In genomic region chr15:64354683-64355558, GRCh38 we compare ENCODE assay signal across 7 cellular contexts. TPM values are rescaled to one million over a fixed set of nuclear protein-coding genes. Genes with fewer than 3 reads are reported as not detected.
DNase-seq lines count a peak whose midpoint lies in the region; ATAC-seq and TF ChIP-seq lines count a peak whose summit lies in the region.

No MANE protein-coding gene starts in this region.

- H3K4me3 ChIP-seq in adrenal gland (peak overlapping the region; percentile 82 to 98 (median 96)), kidney epithelial cell (ENCODE audit: low read depth, low read length) (peak overlapping the region; percentile 69)

- DNase-seq in GM20000 (ENCODE audit: low spot score) (peak; percentile 11), NAMALWA (ENCODE audit: low spot score) (peak; percentile 17), adrenal gland (no peak), kidney epithelial cell (ENCODE audit: low read depth) (no peak), substantia nigra (lab: John Stamatoyannopoulos, UW) (peak in 1 of 49 donors; percentile 18), left lobe of liver (ENCODE audit: low spot score) (no peak)
- DNase-seq in effector CD8-positive, alpha-beta T cell (lab: John Stamatoyannopoulos, UW), result no peak

- H3K9me3 ChIP-seq in adrenal gland (replicated peaks in 1 of 3), result no peaks in the 10 kb centered on the region

- no peaks in the 10 kb centered on the region for H3K36me3 ChIP-seq in adrenal gland (replicated peaks in 1 of 2)
- no peaks in the 10 kb centered on the region for H3K36me3 ChIP-seq in kidney epithelial cell (ENCODE audit: control insufficient read depth, insufficient read depth, low read length)

- intact Hi-C loops in adrenal gland (cut with DNase I), result loop anchor here in 1 of 2 donors (5.0 kb wide), 1 partner anchor 143 kb away; no protein-coding TSS in a partner anchor

- ATAC-seq in left lobe of liver, result no peak

- peak overlapping the region in 4 of 5 donors; percentile 2 to 83 (median 67) for H3K27ac ChIP-seq in adrenal gland
- H3K27ac ChIP-seq in substantia nigra (ENCODE audit: low read depth, low read length, poor library complexity, severe bottlenecking), result peak overlapping the region; percentile 66

- WGBS in adrenal gland, 4 donors, result 6 to 10% (median 8%) methylated on average over 14 of the region's 14 CpGs

- TF ChIP-seq POLR2A in adrenal gland (IDR thresholded peaks at IDR 0.05), result no peak

- no peak for TF ChIP-seq CTCF in GM20000 (IDR thresholded peaks at IDR 0.05; ENCODE audit: extremely low read depth, missing control alignments)
- TF ChIP-seq CTCF in adrenal gland (IDR thresholded peaks at IDR 0.05), result no peak
- TF ChIP-seq CTCF in kidney epithelial cell (IDR thresholded peaks at IDR 0.05; ENCODE audit: insufficient read depth, low read length, poor library complexity, severe bottlenecking), result no peak

- H3K4me1 ChIP-seq in adrenal gland (replicated peaks in 1 of 2), result peaks cover 10 to 31% of the 10 kb centered on the region in 2 donors

- H3K27me3 ChIP-seq in adrenal gland (no peaks in the 10 kb centered on the region), kidney epithelial cell (ENCODE audit: control insufficient read depth, insufficient read depth, low read length) (no peaks in the 10 kb centered on the region)

RNA-seq across cellular contexts. Expression of gene CSNK1G1, which starts 1.1 kb away (rescaled TPM):
- total RNA-seq in adrenal gland (10 to 100 TPM in 7 of 8 donors, 1 to 10 TPM in 1; 8.0 to 31.6 (median 16.0) TPM), kidney epithelial cell (23.5 and 27.8 TPM in 2 replicates), left lobe of liver (6.2 TPM)
- 10 to 100 TPM in 1 of 3 donors, 1 to 10 TPM in 2; 1.2 to 12.8 (median 2.8) TPM for polyA plus RNA-seq in adrenal gland

RNA-seq across cellular contexts. Expression of gene PCLAF, which starts 26.3 kb away (rescaled TPM):
- total RNA-seq in adrenal gland, result 1 to 10 TPM in 5 of 8 donors, under 1 TPM in 2, not detected in 1; 0.32 to 2.7 (median 1.1) TPM
- 1 to 10 TPM; 1.6 to 4.3 (median 1.8) TPM for polyA plus RNA-seq in adrenal gland
- total RNA-seq in kidney epithelial cell, result 2.6 and 8.4 TPM in 2 replicates
- total RNA-seq in left lobe of liver, result 3.1 TPM

RNA-seq across cellular contexts. Expression of gene TRIP4, which starts 32.7 kb away (rescaled TPM):
- total RNA-seq in adrenal gland (10 to 100 TPM in 7 of 8 donors, 1 to 10 TPM in 1; 5.6 to 56.7 (median 17.6) TPM), kidney epithelial cell (12.3 and 15.0 TPM in 2 replicates), left lobe of liver (8.5 TPM)
- polyA plus RNA-seq in adrenal gland, result 10 to 100 TPM; 14.9 to 28.3 (median 23.9) TPM

Comparison
In these comparisons a context has a peak if more than half of its experiments do, and no peak if none do; other contexts are left out.
1. DNase-seq: peak in GM20000 (single experiment) and NAMALWA (single experiment); none in adrenal gland (0 of 7), kidney epithelial cell (single experiment), left lobe of liver (single experiment) and effector CD8-positive, alpha-beta T cell (single experiment).